18 cellular contexts compared by ENCODE assay signal in the genomic region with DNA sequence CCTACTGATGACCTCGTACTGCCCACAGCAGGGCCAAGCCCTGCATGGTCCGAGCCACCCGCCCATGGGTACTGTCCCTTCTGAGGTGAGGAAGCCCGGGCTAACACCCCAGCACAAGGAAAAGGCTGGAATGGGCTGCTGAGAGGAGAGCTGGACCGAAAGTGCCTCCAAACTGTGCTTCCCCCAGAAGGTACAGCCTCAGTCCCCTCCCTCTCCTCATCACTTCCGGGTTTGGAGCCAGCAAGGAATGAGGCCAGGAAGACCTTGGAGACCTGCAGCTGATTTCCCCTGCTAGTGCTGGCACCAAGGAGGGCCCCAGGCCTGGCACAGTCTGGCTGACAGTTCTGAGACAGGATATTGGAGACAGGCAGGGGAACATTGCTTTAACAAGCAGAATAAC. TPM values are rescaled to one million over a fixed set of nuclear protein-coding genes. Genes with fewer than 3 reads are reported as not detected.
DNase-seq lines count a peak whose midpoint lies in the region; ATAC-seq, FAIRE-seq and TF ChIP-seq lines count a peak whose summit lies in the region.
"Not testable (repeated sequence)": the region's sequence is repeated elsewhere in the genome, so short reads cannot be mapped to it uniquely, and the experiment has no call there.
"Had no signal": no experiment of that assay in that cellular context is flagged by ENCODE, and none has a peak within 500 bp of the region (broad histone marks: within the 10 kb centered on the region; RNA-seq: fewer than 3 reads in every experiment).

No MANE protein-coding gene starts in this region.

- not testable (repeated sequence) for H3K4me1 ChIP-seq in A549; RWPE2 (ENCODE audit: insufficient read depth, poor library complexity, severe bottlenecking); K562 (replicated peaks in 1 of 2; ENCODE audit: control insufficient read depth in 2 of 2, insufficient read depth in 2 of 2, low read length in 2 of 2); right cardiac atrium (ENCODE audit: control insufficient read depth, insufficient read depth, low read length); HepG2 (ENCODE audit: insufficient read depth, low read length)

- DNase-seq in A549 (ENCODE audit: low read depth in 1 of 2, low spot score in 1 of 2); RWPE2 (ENCODE audit: low spot score); K562 (ENCODE audit: extremely low read depth in 1 of 4, low spot score in 3 of 4); right cardiac atrium; HepG2 (ENCODE audit: low spot score); omental fat pad (ENCODE audit: low spot score); sciatic nerve (ENCODE audit: low spot score): not testable (repeated sequence)
- DNase-seq in MG63, result peak; percentile 3

- CTCF ChIA-PET in A549 (lab: Yijun Ruan, JAX); K562 (lab: Yijun Ruan, JAX; ENCODE audit: low intra/inter-chr PET ratio); HepG2 (lab: Yijun Ruan, JAX; ENCODE audit: low intra/inter-chr PET ratio, low total read pairs): not testable (repeated sequence)

- intact Hi-C loops in K562 (cut with micrococcal nuclease); right cardiac atrium (cut with DNase I); HepG2 (cut with micrococcal nuclease; ENCODE audit: unreplicated experiment); sciatic nerve (cut with DNase I): not testable (repeated sequence)

- POLR2A ChIA-PET in A549 (lab: Yijun Ruan, JAX); K562 (lab: Yijun Ruan, JAX); HepG2 (lab: Yijun Ruan, JAX): not testable (repeated sequence)

- H3K9me1 ChIP-seq in K562 (ENCODE audit: control insufficient read depth, insufficient read depth, low read length), result not testable (repeated sequence)

- not testable (repeated sequence) for H3K9me3 ChIP-seq in A549; MG63; RWPE2 (ENCODE audit: severe bottlenecking); K562 (replicated peaks; ENCODE audit: control insufficient read depth, insufficient read depth, low read depth, low read length); right cardiac atrium (ENCODE audit: control insufficient read depth, low read length); HepG2 (ENCODE audit: low read length)

- in situ Hi-C loops in K562 (cut with MboI); HepG2 (cut with HindIII; ENCODE audit: extremely low pct_ligation_motif_present, low pct_unique_long_range_greater_than_20kb): not testable (repeated sequence)

- no CpG with 5 or more reads among the region's 6 CpGs for WGBS in A549 (ENCODE audit: missing lambda C conversion rate)
- no CpG with 5 or more reads among the region's 6 CpGs for WGBS in K562 (ENCODE audit: insufficient coverage, low coverage, missing lambda C conversion rate)
- WGBS in right cardiac atrium, result no CpG with 5 or more reads among the region's 6 CpGs
- no CpG with 5 or more reads among the region's 6 CpGs for WGBS in HepG2 (ENCODE audit: low lambda C conversion rate)

- not testable (repeated sequence) for H3K79me2 ChIP-seq in K562 (ENCODE audit: control insufficient read depth, insufficient read depth, low read length); HepG2 (ENCODE audit: insufficient read depth, low read length)

- not testable (repeated sequence) for H3K4me3 ChIP-seq in A549; MG63; RWPE2 (ENCODE audit: severe bottlenecking); K562; right cardiac atrium (ENCODE audit: low read length); HepG2 (replicated peaks in 1 of 3; ENCODE audit: insufficient read depth in 1 of 3, low read depth in 2 of 3, low read length in 3 of 3)

- H3K36me3 ChIP-seq in MG63; RWPE2 (ENCODE audit: low read depth); K562 (ENCODE audit: control insufficient read depth, insufficient read depth, low read length); HepG2 (replicated peaks in 1 of 2; ENCODE audit: control insufficient read depth in 1 of 2, insufficient read depth in 2 of 2, low read length in 2 of 2): not testable (repeated sequence)

- TF ChIP-seq POLR2A in A549 (IDR thresholded peaks at IDR 0.05; ENCODE audit: low read length); K562 (conservative IDR thresholded peaks at IDR 0.05); HepG2 (IDR thresholded peaks at IDR 0.05; ENCODE audit: insufficient read depth in 1 of 2, low read depth in 2 of 2, low read length in 2 of 2): not testable (repeated sequence)

- not testable (repeated sequence) for BruUV-seq in K562 (replicated peaks; lab: Mats Ljungman, UMichigan); HepG2 (replicated peaks; lab: Mats Ljungman, UMichigan)

- not testable (repeated sequence) for H3K27ac ChIP-seq in A549; RWPE2 (ENCODE audit: poor library complexity, severe bottlenecking); K562 (ENCODE audit: extremely low read depth, low read depth, low read length); right cardiac atrium (ENCODE audit: low read length); HepG2 (ENCODE audit: extremely low read length, insufficient read depth, low read length)

- TF ChIP-seq EP300 in A549 (IDR thresholded peaks at IDR 0.05); K562 (IDR thresholded peaks at IDR 0.05; ENCODE audit: low read length); HepG2 (IDR thresholded peaks at IDR 0.05; ENCODE audit: low read depth in 2 of 2, low read length in 2 of 2); HepG2 (CRISPR knock-in tag; IDR thresholded peaks at IDR 0.05; ENCODE audit: borderline replicate concordance): not testable (repeated sequence)

- not testable (repeated sequence) for TF ChIP-seq RAD21 in A549 (conservative IDR thresholded peaks at IDR 0.05 in 1 of 2, IDR thresholded peaks at IDR 0.05 in 1 of 2); K562 (CRISPR knock-in tag; conservative IDR thresholded peaks at IDR 0.05 in 1 of 2, IDR thresholded peaks at IDR 0.05 in 1 of 2); HepG2 (CRISPR knock-in tag; IDR thresholded peaks at IDR 0.05)

- H3K27me3 ChIP-seq in MG63; RWPE2 (ENCODE audit: insufficient read depth, poor library complexity, severe bottlenecking); K562 (ENCODE audit: control insufficient read depth in 2 of 2, insufficient read depth in 2 of 2, low read length in 2 of 2); right cardiac atrium (ENCODE audit: control insufficient read depth, insufficient read depth); HepG2 (ENCODE audit: control insufficient read depth in 1 of 2, insufficient read depth in 2 of 2, low read length in 2 of 2): not testable (repeated sequence)

- not testable (repeated sequence) for TF ChIP-seq CTCF in A549 (IDR thresholded peaks at IDR 0.05); RWPE2 (IDR thresholded peaks at IDR 0.05; ENCODE audit: poor library complexity, severe bottlenecking); K562 (IDR thresholded peaks at IDR 0.05 in 2 of 3, conservative IDR thresholded peaks at IDR 0.05 in 1 of 3; ENCODE audit: insufficient read depth in 2 of 3, low read depth in 1 of 3, low read length in 3 of 3); HepG2 (CRISPR knock-in tag; IDR thresholded peaks at IDR 0.05); omental fat pad (IDR thresholded peaks at IDR 0.05)

- H3K9ac ChIP-seq in K562 (ENCODE audit: insufficient read depth in 1 of 2, low read depth in 2 of 2, low read length in 2 of 2); HepG2 (ENCODE audit: insufficient read depth, low read depth, low read length): not testable (repeated sequence)

- not testable (repeated sequence) for H2AFZ ChIP-seq in K562 (ENCODE audit: low read depth, low read length); HepG2 (ENCODE audit: low read length)

- not testable (repeated sequence) for H3K4me2 ChIP-seq in A549; K562 (ENCODE audit: insufficient read depth, low read length); HepG2 (ENCODE audit: low read depth, low read length)

- not testable (repeated sequence) for FAIRE-seq in A549 (lab: Jason Lieb, UNC); K562 (lab: Jason Lieb, UNC); HepG2 (lab: Jason Lieb, UNC)

- ATAC-seq in A549 (peak; percentile 46 to 75; a peak in 5 of 6 replicates), RWPE2 (ENCODE audit: low read depth) (peak; percentile 30; the same call in 1 of the 3 replicates), K562 (peak; percentile 47), right cardiac atrium (peak; percentile 6 to 40), HepG2 (peak; percentile 8; the same call in 2 of the 3 replicates), omental fat pad (ENCODE audit: low FRiP score) (peak; percentile 38), sciatic nerve (peak; percentile 43)

- not testable (repeated sequence) for H4K20me1 ChIP-seq in K562 (replicated peaks; ENCODE audit: control insufficient read depth, insufficient read depth, low read length); HepG2 (ENCODE audit: insufficient read depth, low read length)

RNA-seq across cellular contexts. Expression of a gene that starts 31.3 kb away (rescaled TPM):
- polyA plus RNA-seq in A549 (2011; rRNA removed), result 0.24 and 0.34 TPM in 2 replicates
- 0.75 and 1.9 TPM in 2 replicates for polyA plus RNA-seq in A549 (2012; cell fraction: cytosol; rRNA removed)
- 8.0 and 11.7 TPM in 2 replicates for polyA plus RNA-seq in A549 (2012; cell fraction: nucleus; rRNA removed)
- 0.53 to 0.70 TPM (median 0.67 TPM) in 3 replicates for polyA plus RNA-seq in A549 (2017; fragmentation: RNase III; extraction: RNeasy Plus Mini Kit Qiagen cat#74134 plus additional on column Dnase treatment)
- not detected in 2 replicates for polyA minus RNA-seq in A549 (2011; rRNA and poly(A)+ RNA removed)
- total RNA-seq in MG63 (2014; rRNA removed; shearing (Covaris generic); ENCODE audit: low replicate concordance), result not detected in 2 replicates
- total RNA-seq in K562 (2011; cell fraction: chromatin; rRNA removed; ENCODE audit: low replicate concordance), result 1.6 TPM in 1 of 2 replicates, not detected in the other
- 2.3 and 3.7 TPM in 2 replicates for total RNA-seq in K562 (2011; cell fraction: nucleolus; rRNA removed)
- total RNA-seq in K562 (2011; cell fraction: nucleoplasm; rRNA removed), result 0.88 and 2.1 TPM in 2 replicates
- total RNA-seq in K562 (2014; rRNA removed), result 1.2 and 3.8 TPM in 2 replicates
- total RNA-seq in K562 (2014; rRNA removed; fragmentation: Illumina TruSeq; extraction: Trizol), result not detected in 2 replicates
- 0.65 TPM in 1 of 2 replicates, not detected in the other for total RNA-seq in K562 (2015; rRNA removed; fragmentation: Illumina TruSeq; extraction: Trizol)
- 3.9 and 5.3 TPM in 2 replicates for total RNA-seq in K562 (2021)
- polyA plus RNA-seq in K562 (2011; rRNA removed), result 0.65 and 1.7 TPM in 2 replicates
- polyA plus RNA-seq in K562 (2011; cell fraction: cytosol; rRNA removed), result 3.1 and 5.3 TPM in 2 replicates
- polyA plus RNA-seq in K562 (2011; cell fraction: nucleus; rRNA removed), result 10.0 and 10.4 TPM in 2 replicates
- 2.5 and 7.5 TPM in 2 replicates for polyA plus RNA-seq in K562 (2012)
- polyA plus RNA-seq in K562 (2014; fragmentation: Illumina TruSeq; extraction: Trizol), result not detected in 2 replicates
- not detected for polyA plus RNA-seq in K562 (2014; fragmentation: Nextera tagmentation; extraction: Ambion mirVana)
- 0.61 and 1.8 TPM in 2 replicates for polyA plus RNA-seq in K562 (2014; rRNA removed)
- 0.24 TPM in 1 of 2 replicates, not detected in the other for polyA minus RNA-seq in K562 (2011; rRNA and poly(A)+ RNA removed)
- polyA minus RNA-seq in K562 (2011; cell fraction: cytosol; rRNA and poly(A)+ RNA removed), result 6.0 TPM in 1 of 2 replicates, not detected in the other
- 0.54 and 1.9 TPM in 2 replicates for polyA minus RNA-seq in K562 (2011; cell fraction: nucleus; rRNA and poly(A)+ RNA removed)
- 1 to 10 TPM in 1 of 4 donors, under 1 TPM in 1, not detected in 2; 0.68 to 1.4 TPM for total RNA-seq in right cardiac atrium
- 0.27 TPM for polyA plus RNA-seq in right cardiac atrium
- 1.4 and 3.0 TPM in 2 replicates for total RNA-seq in HepG2 (2016; rRNA removed; fragmentation: Illumina TruSeq; extraction: Trizol)
- total RNA-seq in HepG2 (2016; cell fraction: cytosol; rRNA removed; fragmentation: Illumina TruSeq; extraction: Trizol; ENCODE audit: low read depth), result 3.5 TPM in 1 of 2 replicates, not detected in the other
- 2.7 and 3.0 TPM in 2 replicates for total RNA-seq in HepG2 (2016; cell fraction: insoluble cytoplasmic fraction; rRNA removed; fragmentation: Illumina TruSeq; extraction: Trizol)
- total RNA-seq in HepG2 (2016; cell fraction: membrane; rRNA removed; fragmentation: Illumina TruSeq; extraction: Trizol), result 1.4 and 2.3 TPM in 2 replicates
- total RNA-seq in HepG2 (2016; cell fraction: nucleus; rRNA removed; fragmentation: Illumina TruSeq; extraction: Trizol), result 1.4 and 2.0 TPM in 2 replicates
- 5.6 and 7.3 TPM in 2 replicates for polyA plus RNA-seq in HepG2 (2011; rRNA removed)
- 6.6 and 8.3 TPM in 2 replicates for polyA plus RNA-seq in HepG2 (2011; cell fraction: cytosol; rRNA removed)
- 70.1 and 73.5 TPM in 2 replicates for polyA plus RNA-seq in HepG2 (2011; cell fraction: nucleus; rRNA removed)
- 3.3 and 5.8 TPM in 2 replicates for polyA plus RNA-seq in HepG2 (2012)
- 2.3 and 2.4 TPM in 2 replicates for polyA plus RNA-seq in HepG2 (2016; cell fraction: cytosol; fragmentation: Illumina TruSeq; extraction: Trizol; ENCODE audit: low read depth)
- polyA plus RNA-seq in HepG2 (2016; cell fraction: insoluble cytoplasmic fraction; fragmentation: Illumina TruSeq; extraction: Trizol; ENCODE audit: low read depth), result 2.1 and 3.1 TPM in 2 replicates
- 0.71 and 3.2 TPM in 2 replicates for polyA plus RNA-seq in HepG2 (2016; cell fraction: membrane; fragmentation: Illumina TruSeq; extraction: Trizol; ENCODE audit: low read depth)
- 8.1 and 9.2 TPM in 2 replicates for polyA plus RNA-seq in HepG2 (2016; cell fraction: nucleus; fragmentation: Illumina TruSeq; extraction: Trizol; ENCODE audit: insufficient read depth, low read depth)
- 2.3 TPM in 1 of 2 replicates, not detected in the other for polyA minus RNA-seq in HepG2 (2011; rRNA and poly(A)+ RNA removed; ENCODE audit: low replicate concordance)
- 4.6 and 6.6 TPM in 2 replicates for polyA minus RNA-seq in HepG2 (2011; cell fraction: cytosol; rRNA and poly(A)+ RNA removed)
- polyA minus RNA-seq in HepG2 (2011; cell fraction: nucleus; rRNA and poly(A)+ RNA removed), result 1.9 and 2.0 TPM in 2 replicates
- 1 to 10 TPM in 1 of 4 donors, under 1 TPM in 1, not detected in 2; 0.24 to 4.1 TPM for total RNA-seq in omental fat pad
- total RNA-seq in sciatic nerve, result 0.80 TPM
- total RNA-seq: A172, A673, Daoy had no signal

RNA-seq across cellular contexts. Expression of a gene that starts 41.0 kb away (rescaled TPM):
- polyA plus RNA-seq in A549 (2011; rRNA removed), result not detected in 2 replicates
- polyA plus RNA-seq in A549 (2012; cell fraction: cytosol; rRNA removed), result not detected in 2 replicates
- not detected in 2 replicates for polyA plus RNA-seq in A549 (2012; cell fraction: nucleus; rRNA removed)
- polyA plus RNA-seq in A549 (2017; fragmentation: RNase III; extraction: RNeasy Plus Mini Kit Qiagen cat#74134 plus additional on column Dnase treatment), result not detected in 3 replicates
- polyA minus RNA-seq in A549 (2011; rRNA and poly(A)+ RNA removed), result not detected in 2 replicates
- total RNA-seq in MG63 (2014; rRNA removed; shearing (Covaris generic); ENCODE audit: low replicate concordance), result not detected in 2 replicates
- total RNA-seq in K562 (2011; cell fraction: chromatin; rRNA removed; ENCODE audit: low replicate concordance), result not detected in 2 replicates
- total RNA-seq in K562 (2011; cell fraction: nucleolus; rRNA removed), result not detected in 2 replicates
- total RNA-seq in K562 (2011; cell fraction: nucleoplasm; rRNA removed), result not detected in 2 replicates
- total RNA-seq in K562 (2014; rRNA removed), result not detected in 2 replicates
- total RNA-seq in K562 (2014; rRNA removed; fragmentation: Illumina TruSeq; extraction: Trizol), result not detected in 2 replicates
- not detected in 2 replicates for total RNA-seq in K562 (2015; rRNA removed; fragmentation: Illumina TruSeq; extraction: Trizol)
- not detected in 2 replicates for total RNA-seq in K562 (2021)
- polyA plus RNA-seq in K562 (2011; rRNA removed), result not detected in 2 replicates
- polyA plus RNA-seq in K562 (2011; cell fraction: cytosol; rRNA removed), result not detected in 2 replicates
- polyA plus RNA-seq in K562 (2011; cell fraction: nucleus; rRNA removed), result not detected in 2 replicates
- polyA plus RNA-seq in K562 (2012), result not detected in 2 replicates
- not detected in 2 replicates for polyA plus RNA-seq in K562 (2014; fragmentation: Illumina TruSeq; extraction: Trizol)
- polyA plus RNA-seq in K562 (2014; fragmentation: Nextera tagmentation; extraction: Ambion mirVana), result not detected
- not detected in 2 replicates for polyA plus RNA-seq in K562 (2014; rRNA removed)
- polyA minus RNA-seq in K562 (2011; rRNA and poly(A)+ RNA removed), result not detected in 2 replicates
- polyA minus RNA-seq in K562 (2011; cell fraction: cytosol; rRNA and poly(A)+ RNA removed), result not detected in 2 replicates
- polyA minus RNA-seq in K562 (2011; cell fraction: nucleus; rRNA and poly(A)+ RNA removed), result not detected in 2 replicates
- total RNA-seq in right cardiac atrium, result not detected
- not detected for polyA plus RNA-seq in right cardiac atrium
- not detected in 2 replicates for total RNA-seq in HepG2 (2016; rRNA removed; fragmentation: Illumina TruSeq; extraction: Trizol)
- not detected in 2 replicates for total RNA-seq in HepG2 (2016; cell fraction: cytosol; rRNA removed; fragmentation: Illumina TruSeq; extraction: Trizol; ENCODE audit: low read depth)
- total RNA-seq in HepG2 (2016; cell fraction: insoluble cytoplasmic fraction; rRNA removed; fragmentation: Illumina TruSeq; extraction: Trizol), result not detected in 2 replicates
- total RNA-seq in HepG2 (2016; cell fraction: membrane; rRNA removed; fragmentation: Illumina TruSeq; extraction: Trizol), result not detected in 2 replicates
- total RNA-seq in HepG2 (2016; cell fraction: nucleus; rRNA removed; fragmentation: Illumina TruSeq; extraction: Trizol), result not detected in 2 replicates
- polyA plus RNA-seq in HepG2 (2011; rRNA removed), result 0.12 and 0.22 TPM in 2 replicates
- 0.17 TPM in 1 of 2 replicates, not detected in the other for polyA plus RNA-seq in HepG2 (2011; cell fraction: cytosol; rRNA removed)
- polyA plus RNA-seq in HepG2 (2011; cell fraction: nucleus; rRNA removed), result 0.66 and 0.74 TPM in 2 replicates
- not detected in 2 replicates for polyA plus RNA-seq in HepG2 (2012)
- polyA plus RNA-seq in HepG2 (2016; cell fraction: cytosol; fragmentation: Illumina TruSeq; extraction: Trizol; ENCODE audit: low read depth), result not detected in 2 replicates
- not detected in 2 replicates for polyA plus RNA-seq in HepG2 (2016; cell fraction: insoluble cytoplasmic fraction; fragmentation: Illumina TruSeq; extraction: Trizol; ENCODE audit: low read depth)
- polyA plus RNA-seq in HepG2 (2016; cell fraction: membrane; fragmentation: Illumina TruSeq; extraction: Trizol; ENCODE audit: low read depth), result not detected in 2 replicates
- not detected in 2 replicates for polyA plus RNA-seq in HepG2 (2016; cell fraction: nucleus; fragmentation: Illumina TruSeq; extraction: Trizol; ENCODE audit: insufficient read depth, low read depth)
- polyA minus RNA-seq in HepG2 (2011; rRNA and poly(A)+ RNA removed; ENCODE audit: low replicate concordance), result not detected in 2 replicates
- polyA minus RNA-seq in HepG2 (2011; cell fraction: cytosol; rRNA and poly(A)+ RNA removed), result not detected in 2 replicates
- not detected in 2 replicates for polyA minus RNA-seq in HepG2 (2011; cell fraction: nucleus; rRNA and poly(A)+ RNA removed)
- total RNA-seq in omental fat pad, result not detected
- not detected for total RNA-seq in sciatic nerve
- total RNA-seq: A172; A673; CD4-positive, alpha-beta memory T cell; CD4-positive, CD25-positive, alpha-beta regulatory T cell; CD8-positive, alpha-beta memory T cell; Daoy; G401; GM12878 had no signal
- polyA plus RNA-seq: AG04450; CD14-positive monocyte; CD4-positive, alpha-beta memory T cell; CD4-positive, CD25-positive, alpha-beta regulatory T cell; CD8-positive, alpha-beta memory T cell; GM12878 had no signal

RNA-seq across cellular contexts. Expression of a gene that starts 52.8 kb away (rescaled TPM):
- polyA plus RNA-seq in A549 (2011; rRNA removed) (0.31 and 0.36 TPM in 2 replicates), A549 (2017; fragmentation: RNase III; extraction: RNeasy Plus Mini Kit Qiagen cat#74134 plus additional on column Dnase treatment) (0.38 to 0.57 TPM (median 0.54 TPM) in 3 replicates), K562 (2011; rRNA removed) (0.17 and 0.54 TPM in 2 replicates), K562 (2014; fragmentation: Illumina TruSeq; extraction: Trizol) (0.52 and 0.54 TPM in 2 replicates), K562 (2014; fragmentation: Nextera tagmentation; extraction: Ambion mirVana) (under 1 TPM; 0.01 to 0.06 TPM), K562 (2014; rRNA removed) (0.20 and 0.23 TPM in 2 replicates), right cardiac atrium (0.02 TPM), HepG2 (2011; rRNA removed) (0.05 and 0.08 TPM in 2 replicates)
- polyA plus RNA-seq in A549 (2012; cell fraction: cytosol; rRNA removed), result 0.13 and 0.18 TPM in 2 replicates
- 0.34 and 0.48 TPM in 2 replicates for polyA plus RNA-seq in A549 (2012; cell fraction: nucleus; rRNA removed)
- 1.3 and 1.9 TPM in 2 replicates for polyA minus RNA-seq in A549 (2011; rRNA and poly(A)+ RNA removed)
- 0.17 and 2.0 TPM in 2 replicates for total RNA-seq in MG63 (2014; rRNA removed; shearing (Covaris generic); ENCODE audit: low replicate concordance)
- 1.1 and 4.0 TPM in 2 replicates for total RNA-seq in K562 (2011; cell fraction: chromatin; rRNA removed; ENCODE audit: low replicate concordance)
- 2.8 and 4.3 TPM in 2 replicates for total RNA-seq in K562 (2011; cell fraction: nucleolus; rRNA removed)
- 1.1 and 2.4 TPM in 2 replicates for total RNA-seq in K562 (2011; cell fraction: nucleoplasm; rRNA removed)
- total RNA-seq in K562 (2014; rRNA removed) (0.59 and 1.1 TPM in 2 replicates), K562 (2014; rRNA removed; fragmentation: Illumina TruSeq; extraction: Trizol) (0.29 and 0.36 TPM in 2 replicates), K562 (2015; rRNA removed; fragmentation: Illumina TruSeq; extraction: Trizol) (0.58 and 0.79 TPM in 2 replicates), K562 (2021) (0.82 and 1.2 TPM in 2 replicates), right cardiac atrium (under 1 TPM; 0.06 to 0.21 (median 0.17) TPM), HepG2 (2016; rRNA removed; fragmentation: Illumina TruSeq; extraction: Trizol) (0.38 and 0.41 TPM in 2 replicates), omental fat pad (under 1 TPM; 0.09 to 0.47 (median 0.24) TPM), sciatic nerve (0.27 TPM)
- polyA plus RNA-seq in K562 (2011; cell fraction: cytosol; rRNA removed), result 0.37 and 0.48 TPM in 2 replicates
- 0.55 and 0.73 TPM in 2 replicates for polyA plus RNA-seq in K562 (2011; cell fraction: nucleus; rRNA removed)
- 0.98 and 1.4 TPM in 2 replicates for polyA plus RNA-seq in K562 (2012)
- polyA minus RNA-seq in K562 (2011; rRNA and poly(A)+ RNA removed), result 1.1 and 1.8 TPM in 2 replicates
- polyA minus RNA-seq in K562 (2011; cell fraction: cytosol; rRNA and poly(A)+ RNA removed), result 0.95 and 1.5 TPM in 2 replicates
- polyA minus RNA-seq in K562 (2011; cell fraction: nucleus; rRNA and poly(A)+ RNA removed), result 2.0 and 5.1 TPM in 2 replicates
- not detected in 2 replicates for total RNA-seq in HepG2 (2016; cell fraction: cytosol; rRNA removed; fragmentation: Illumina TruSeq; extraction: Trizol; ENCODE audit: low read depth)
- 0.16 and 0.28 TPM in 2 replicates for total RNA-seq in HepG2 (2016; cell fraction: insoluble cytoplasmic fraction; rRNA removed; fragmentation: Illumina TruSeq; extraction: Trizol)
- total RNA-seq in HepG2 (2016; cell fraction: membrane; rRNA removed; fragmentation: Illumina TruSeq; extraction: Trizol), result 0.10 and 0.12 TPM in 2 replicates
- total RNA-seq in HepG2 (2016; cell fraction: nucleus; rRNA removed; fragmentation: Illumina TruSeq; extraction: Trizol), result 0.19 and 0.22 TPM in 2 replicates
- polyA plus RNA-seq in HepG2 (2011; cell fraction: cytosol; rRNA removed), result 0.03 and 0.04 TPM in 2 replicates
- 0.02 and 0.06 TPM in 2 replicates for polyA plus RNA-seq in HepG2 (2011; cell fraction: nucleus; rRNA removed)
- polyA plus RNA-seq in HepG2 (2012), result 0.04 TPM in 1 of 2 replicates, not detected in the other
- polyA plus RNA-seq in HepG2 (2016; cell fraction: cytosol; fragmentation: Illumina TruSeq; extraction: Trizol; ENCODE audit: low read depth), result 0.02 TPM in 1 of 2 replicates, not detected in the other
- 0.15 TPM in 1 of 2 replicates, not detected in the other for polyA plus RNA-seq in HepG2 (2016; cell fraction: insoluble cytoplasmic fraction; fragmentation: Illumina TruSeq; extraction: Trizol; ENCODE audit: low read depth)
- polyA plus RNA-seq in HepG2 (2016; cell fraction: membrane; fragmentation: Illumina TruSeq; extraction: Trizol; ENCODE audit: low read depth), result not detected in 2 replicates
- 0.17 and 0.19 TPM in 2 replicates for polyA plus RNA-seq in HepG2 (2016; cell fraction: nucleus; fragmentation: Illumina TruSeq; extraction: Trizol; ENCODE audit: insufficient read depth, low read depth)
- 0.40 and 1.8 TPM in 2 replicates for polyA minus RNA-seq in HepG2 (2011; rRNA and poly(A)+ RNA removed; ENCODE audit: low replicate concordance)
- polyA minus RNA-seq in HepG2 (2011; cell fraction: cytosol; rRNA and poly(A)+ RNA removed), result 0.18 TPM in 1 of 2 replicates, not detected in the other
- polyA minus RNA-seq in HepG2 (2011; cell fraction: nucleus; rRNA and poly(A)+ RNA removed), result 0.13 and 0.25 TPM in 2 replicates

Comparison
In these comparisons a context has a peak if more than half of its experiments do, and no peak if none do; other contexts are left out.
1. ATAC-seq: peak in every context shown above with its lines; median percentile 60 in A549; 47 in K562; 43 in sciatic nerve; 38 in omental fat pad; 30 in RWPE2; 23 in right cardiac atrium; 8 in HepG2.